In genomic region chr14:89988787-89989186, GRCh38 we compare ENCODE assay signal across 26 cellular contexts. TPM values are rescaled to one million over a fixed set of nuclear protein-coding genes. Genes with fewer than 3 reads are reported as not detected.
"Had no signal": no experiment of that assay in that cellular context is flagged by ENCODE, and none has a peak within 500 bp of the region (broad histone marks: within the 10 kb centered on the region; RNA-seq: fewer than 3 reads in every experiment).

No MANE protein-coding gene starts in this region.

- H3K4me3 ChIP-seq: ascending aorta, breast epithelium, cardiac muscle cell, colonic mucosa, heart left ventricle had no signal

- H3K27me3 Mint-ChIP-seq: activated CD8-positive, alpha-beta T cell treated with anti-CD3 and anti-CD28 coated beads for 36 hours; activated naive CD4-positive, alpha-beta T cell treated with anti-CD3 and anti-CD28 coated beads, Interleukin-2, amount 10 ng/mL, durations not matched to agents 7 days and 5 days; activated naive CD8-positive, alpha-beta T cell treated with anti-CD3 and anti-CD28 coated beads, Interleukin-2, amount 10 ng/mL, durations not matched to agents 7 days and 5 days had no signal

- H3K27ac Mint-ChIP-seq: activated CD8-positive, alpha-beta T cell treated with anti-CD3 and anti-CD28 coated beads for 36 hours; activated naive CD4-positive, alpha-beta T cell treated with anti-CD3 and anti-CD28 coated beads, Interleukin-2, amount 10 ng/mL, durations not matched to agents 7 days and 5 days; activated naive CD4-positive, alpha-beta T cell treated with anti-CD3 and anti-CD28 coated beads, Interleukin-2, amount 50 U/mL, for 72 hours; activated naive CD8-positive, alpha-beta T cell treated with anti-CD3 and anti-CD28 coated beads, Interleukin-2, amount 10 ng/mL, durations not matched to agents 7 days and 5 days; activated T-helper 1 cell treated with anti-CD3 and anti-CD28 coated beads, Interleukin-12 subunit alpha, Interleukin-12 subunit beta, Interleukin-2, Interleukin-4 antibody, amounts not matched to agents 30 ng/mL and 10 ng/mL and 1 ng/mL, durations not matched to agents 14 hours and 24 hours and 36 hours; activated T-helper 2 cell treated with anti-CD3 and anti-CD28 coated beads, Interferon-gamma antibody, Interleukin-2, Interleukin-4, amounts not matched to agents 10 μg/mL and 5 μg/mL and 100 μg/mL, durations not matched to agents 14 hours and 24 hours and 36 hours; brain had no signal

- DNase-seq: activated CD4-positive, alpha-beta T cell treated with anti-CD3 and anti-CD28 coated beads for 1 hour; activated CD4-positive, alpha-beta T cell treated with anti-CD3 and anti-CD28 coated beads for 4 hours; activated CD4-positive, alpha-beta T cell treated with anti-CD3 and anti-CD28 coated beads, Interleukin-2, amount 50 U/mL, for 1 hour; activated CD4-positive, alpha-beta T cell treated with anti-CD3 and anti-CD28 coated beads, Interleukin-2, amount 50 U/mL, for 48 hours; activated CD8-positive, alpha-beta memory T cell treated with anti-CD3 and anti-CD28 coated beads for 24 hours; activated CD8-positive, alpha-beta T cell treated with anti-CD3 and anti-CD28 coated beads for 36 hours; activated effector memory CD4-positive, alpha-beta T cell treated with anti-CD3 and anti-CD28 coated beads, Interleukin-2, amount 50 U/mL, for 16 hours; activated naive CD4-positive, alpha-beta T cell treated with anti-CD3 and anti-CD28 coated beads, Interleukin-2, amount 10 ng/mL, durations not matched to agents 7 days and 5 days; activated naive CD8-positive, alpha-beta T cell treated with anti-CD3 and anti-CD28 coated beads, Interleukin-2, amount 10 ng/mL, durations not matched to agents 7 days and 5 days; activated T-cell treated with anti-CD3 and anti-CD28 coated beads, Interleukin-2, amount 50 U/mL, for 1 hour; activated T-cell treated with anti-CD3 and anti-CD28 coated beads, Interleukin-2, amount 50 U/mL, for 48 hours; central memory CD4-positive, alpha-beta T cell; cerebellar nuclear complex; colonic mucosa; effector CD8-positive, alpha-beta T cell; foreskin fibroblast; glutamatergic neuron; heart left ventricle; T-helper 2 cell had no signal

- H3K9me3 ChIP-seq: ascending aorta, breast epithelium, colonic mucosa, heart left ventricle had no signal

- H3K4me1 Mint-ChIP-seq: activated naive CD4-positive, alpha-beta T cell treated with anti-CD3 and anti-CD28 coated beads, Interleukin-2, amount 10 ng/mL, durations not matched to agents 7 days and 5 days; activated naive CD8-positive, alpha-beta T cell treated with anti-CD3 and anti-CD28 coated beads, Interleukin-2, amount 10 ng/mL, durations not matched to agents 7 days and 5 days had no signal

- H3K36me3 ChIP-seq: colonic mucosa had no signal

- H3K27me3 ChIP-seq: ascending aorta, breast epithelium, cardiac muscle cell, colonic mucosa, heart left ventricle had no signal

- H3K9me3 Mint-ChIP-seq: activated CD8-positive, alpha-beta T cell treated with anti-CD3 and anti-CD28 coated beads for 36 hours; activated naive CD4-positive, alpha-beta T cell treated with anti-CD3 and anti-CD28 coated beads, Interleukin-2, amount 10 ng/mL, durations not matched to agents 7 days and 5 days; activated naive CD4-positive, alpha-beta T cell treated with anti-CD3 and anti-CD28 coated beads, Interleukin-2, amount 50 U/mL, for 72 hours; activated naive CD8-positive, alpha-beta T cell treated with anti-CD3 and anti-CD28 coated beads, Interleukin-2, amount 10 ng/mL, durations not matched to agents 7 days and 5 days; activated T-helper 1 cell treated with anti-CD3 and anti-CD28 coated beads, Interleukin-12 subunit alpha, Interleukin-12 subunit beta, Interleukin-2, Interleukin-4 antibody, amounts not matched to agents 30 ng/mL and 10 ng/mL and 1 ng/mL, durations not matched to agents 14 hours and 24 hours and 36 hours; activated T-helper 2 cell treated with anti-CD3 and anti-CD28 coated beads, Interferon-gamma antibody, Interleukin-2, Interleukin-4, amounts not matched to agents 10 μg/mL and 5 μg/mL and 100 μg/mL, durations not matched to agents 14 hours and 24 hours and 36 hours; brain had no signal

- H3K4me1 ChIP-seq: ascending aorta, breast epithelium, colonic mucosa, heart left ventricle had no signal

- H3K4me3 Mint-ChIP-seq: activated CD8-positive, alpha-beta T cell treated with anti-CD3 and anti-CD28 coated beads for 36 hours; activated naive CD4-positive, alpha-beta T cell treated with anti-CD3 and anti-CD28 coated beads, Interleukin-2, amount 10 ng/mL, durations not matched to agents 7 days and 5 days; activated naive CD8-positive, alpha-beta T cell treated with anti-CD3 and anti-CD28 coated beads, Interleukin-2, amount 10 ng/mL, durations not matched to agents 7 days and 5 days; activated T-helper 1 cell treated with anti-CD3 and anti-CD28 coated beads, Interleukin-12 subunit alpha, Interleukin-12 subunit beta, Interleukin-2, Interleukin-4 antibody, amounts not matched to agents 30 ng/mL and 10 ng/mL and 1 ng/mL, durations not matched to agents 14 hours and 24 hours and 36 hours; brain had no signal

- H3K27ac ChIP-seq: ascending aorta, breast epithelium, cardiac muscle cell, colonic mucosa, heart left ventricle had no signal

RNA-seq across cellular contexts. Expression of gene EFCAB11, which starts 34.3 kb away (rescaled TPM):
- total RNA-seq: ascending aorta had no signal
